Comparison of ENCODE assay signal across 18 cellular contexts in the genomic region with DNA sequence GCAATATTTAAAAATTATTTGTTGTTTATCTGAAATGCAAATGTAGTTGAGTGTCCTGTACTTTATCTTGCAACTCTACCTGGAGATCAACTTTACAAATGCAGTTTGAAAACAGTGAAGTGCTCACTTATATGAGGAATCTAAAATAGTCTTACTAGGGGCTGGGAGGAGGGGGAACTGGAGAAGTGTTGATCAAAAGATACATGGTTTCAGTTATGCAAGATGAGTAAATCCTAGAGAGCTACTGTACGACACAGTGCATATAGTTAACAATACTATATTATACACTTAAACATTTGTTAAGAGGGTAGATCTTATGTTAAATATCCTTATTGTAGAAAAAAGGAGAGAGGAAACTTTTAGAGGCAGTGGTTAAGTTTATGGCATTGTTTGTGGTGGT.
DNase-seq lines count a peak whose midpoint lies in the region; ATAC-seq, FAIRE-seq and TF ChIP-seq lines count a peak whose summit lies in the region.
"Had no signal": no experiment of that assay in that cellular context is flagged by ENCODE, and none has a peak within 500 bp of the region (broad histone marks: within the 10 kb centered on the region; RNA-seq: fewer than 3 reads in every experiment).

No MANE protein-coding gene starts in this region.

- no peaks in the 10 kb centered on the region for H3K36me3 Mint-ChIP-seq in MCF 10A (ENCODE audit: insufficient read depth, unreplicated experiment)
- H3K36me3 Mint-ChIP-seq: activated naive CD8-positive, alpha-beta T cell treated with anti-CD3 and anti-CD28 coated beads for 36 hours had no signal

- H3K4me3 Mint-ChIP-seq in MCF 10A (ENCODE audit: unreplicated experiment), result no peak overlapping the region
- H3K4me3 Mint-ChIP-seq: activated naive CD8-positive, alpha-beta T cell treated with anti-CD3 and anti-CD28 coated beads for 36 hours had no signal

- TF ChIP-seq CTCF in GM12865 (IDR thresholded peaks at IDR 0.05; ENCODE audit: insufficient read depth, low read depth, low read length, missing control alignments), result no peak
- TF ChIP-seq CTCF in MCF 10A (IDR thresholded peaks at IDR 0.05; ENCODE audit: unreplicated experiment), result no peak

- peak; percentile 58 for DNase-seq in GM12865 (ENCODE audit: low read depth)
- no peak for DNase-seq in GM19239 (ENCODE audit: insufficient read length, low spot score)
- DNase-seq in Ammon's horn (ENCODE audit: low spot score), result no peak
- no peak for DNase-seq in T1000 (lab: John Stamatoyannopoulos, UW)
- no peak for DNase-seq in MCF 10A (ENCODE audit: unreplicated experiment)
- DNase-seq in H4 (ENCODE audit: low spot score), result no peak
- DNase-seq: ACHN; activated naive CD8-positive, alpha-beta T cell treated with anti-CD3 and anti-CD28 coated beads for 36 hours; cerebellar nuclear complex; heart right ventricle; Kasumi-1; NCI-H2029; SIG-M5; stimulated activated CD4-positive, alpha-beta T cell treated with anti-CD3 and anti-CD28 coated beads, Interleukin-2, amount 100 ng/mL, for 24 hours; upper lobe of right lung had no signal

- intact Hi-C loops in MCF 10A (cut with micrococcal nuclease), result no loop called here

- FAIRE-seq in GM19239 (lab: Jason Lieb, UNC), result peak; percentile 80
- FAIRE-seq: TTC549 had no signal

- no peak overlapping the region for H3K4me3 ChIP-seq in GM12865 (ENCODE audit: low read depth, low read length)
- H3K4me3 ChIP-seq: heart right ventricle, upper lobe of right lung had no signal

- POLR2A ChIA-PET in MCF 10A (lab: Yijun Ruan, JAX), result no interaction called here

- peaks cover 3% of the 10 kb centered on the region for H3K4me1 Mint-ChIP-seq in MCF 10A (ENCODE audit: insufficient read depth, unreplicated experiment)

- ATAC-seq in HG02610 (IDR thresholded peaks at IDR 0.05; ENCODE audit: unreplicated experiment), result peak; percentile 64
- peak; percentile 69 for ATAC-seq in HG03432 (IDR thresholded peaks at IDR 0.05; ENCODE audit: unreplicated experiment)
- ATAC-seq: heart right ventricle, upper lobe of right lung had no signal

- no TSS peak for BruUV-seq in MCF 10A (replicated peaks; lab: Mats Ljungman, UMichigan)

- no peak overlapping the region for H3K27ac Mint-ChIP-seq in MCF 10A (ENCODE audit: low read depth, unreplicated experiment)
- H3K27ac Mint-ChIP-seq: activated naive CD8-positive, alpha-beta T cell treated with anti-CD3 and anti-CD28 coated beads for 36 hours had no signal

- CTCF ChIA-PET in MCF 10A (lab: Yijun Ruan, JAX), result interaction anchor here (0.6 to 1.0 kb wide), 2 partner anchors 9 to 346 kb away, joined by 3 read pairs; no protein-coding TSS in a partner anchor

- H3K9me3 Mint-ChIP-seq in MCF 10A (ENCODE audit: unreplicated experiment), result no peaks in the 10 kb centered on the region
- H3K9me3 Mint-ChIP-seq: activated naive CD8-positive, alpha-beta T cell treated with anti-CD3 and anti-CD28 coated beads for 36 hours had no signal

- H3K27me3 Mint-ChIP-seq in MCF 10A (ENCODE audit: insufficient read depth, unreplicated experiment), result no peaks in the 10 kb centered on the region
